In genomic region chr5:80408976-80409926, GRCh38 we compare ENCODE assay signal across 8 cellular contexts. TPM values are rescaled to one million over a fixed set of nuclear protein-coding genes. Genes with fewer than 3 reads are reported as not detected.
A peak's percentile ranks its signal among the peaks of the same experiment; 100 is the strongest.
DNase-seq lines count a peak whose midpoint lies in the region; ATAC-seq and TF ChIP-seq lines count a peak whose summit lies in the region.

No MANE protein-coding gene starts in this region.

- no peak overlapping the region for H4K8ac ChIP-seq in mesenchymal stem cell (ENCODE audit: low read length)

- intact Hi-C loops in cardiac septum (cut with DNase I): loop anchor here (5.0 to 10.0 kb wide), 3 partner anchors 152 to 317 kb away; partner anchors contain the start of gene SERINC5

- peak overlapping the region; percentile 75 for H4K91ac ChIP-seq in mesenchymal stem cell (ENCODE audit: low read length)

- H3K18ac ChIP-seq in mesenchymal stem cell (ENCODE audit: low read depth in 1 of 2, low read length in 2 of 2): no peak overlapping the region

- DNase-seq in right atrium auricular region (ENCODE audit: low spot score) (no peak), cardiac septum (ENCODE audit: low spot score) (no peak), astrocyte of the spinal cord (ENCODE audit: low read depth, low spot score) (peak; percentile 34), mesenchymal stem cell (peak; percentile 43), mesenteric fat pad (ENCODE audit: low spot score) (no peak), NCI-H1092 treated with DMSO at 0.1 percent for 48 hours (lab: John Stamatoyannopoulos, UW) (no peak), NCI-H2196 treated with DMSO at 0.1 percent for 48 hours (lab: John Stamatoyannopoulos, UW; ENCODE audit: unreplicated experiment) (no peak)

- H3K79me1 ChIP-seq in mesenchymal stem cell (replicated peaks; ENCODE audit: low read length, poor library complexity, severe bottlenecking): peaks cover 5% of the 10 kb centered on the region

- no peak for ATAC-seq in GM18907 (IDR thresholded peaks at IDR 0.05; ENCODE audit: unreplicated experiment)

- in situ Hi-C loops in astrocyte of the spinal cord (cut with HindIII; ENCODE audit: low sequenced_read_pairs): no loop called here

- no peak overlapping the region for H3K23ac ChIP-seq in mesenchymal stem cell (ENCODE audit: low read length in 2 of 2)

- H2BK120ac ChIP-seq in mesenchymal stem cell (ENCODE audit: low read depth, low read length): no peak overlapping the region

- no peak overlapping the region for H2AK5ac ChIP-seq in mesenchymal stem cell (ENCODE audit: low read length, severe bottlenecking)

- peak overlapping the region; percentile 84 for H3K4me2 ChIP-seq in mesenchymal stem cell (ENCODE audit: low read length, poor library complexity, severe bottlenecking)

- H3K9me3 ChIP-seq in right atrium auricular region: no peaks in the 10 kb centered on the region
- H3K9me3 ChIP-seq in mesenchymal stem cell (ENCODE audit: control insufficient read depth, low read length): no peaks in the 10 kb centered on the region

- no peaks in the 10 kb centered on the region for H3K27me3 ChIP-seq in right atrium auricular region
- no peaks in the 10 kb centered on the region for H3K27me3 ChIP-seq in mesenchymal stem cell (ENCODE audit: control insufficient read depth in 1 of 2, insufficient read depth in 1 of 2, low read length in 2 of 2)

- H3K4me1 ChIP-seq in right atrium auricular region (peaks cover 0 to 35% of the 10 kb centered on the region in 2 donors), mesenchymal stem cell (ENCODE audit: control insufficient read depth, insufficient read depth, low read depth, low read length) (peaks cover 1% of the 10 kb centered on the region)

- peak overlapping the region; percentile 97 for H3K9ac ChIP-seq in mesenchymal stem cell (ENCODE audit: low read length)

- no peak overlapping the region for H2BK5ac ChIP-seq in mesenchymal stem cell (ENCODE audit: low read depth, low read length, poor library complexity, severe bottlenecking)

- no peak overlapping the region for H3K14ac ChIP-seq in mesenchymal stem cell (ENCODE audit: low read length in 2 of 2)

- no peaks in the 10 kb centered on the region for H3K36me3 ChIP-seq in right atrium auricular region
- peaks cover 0 to 4% of the 10 kb centered on the region in 2 experiments for H3K36me3 ChIP-seq in mesenchymal stem cell (ENCODE audit: control insufficient read depth in 1 of 2, insufficient read depth in 2 of 2, low read depth in 1 of 2, low read length in 2 of 2)

- H2BK15ac ChIP-seq in mesenchymal stem cell (ENCODE audit: low read depth, poor library complexity, severe bottlenecking): no peak overlapping the region

- H2BK12ac ChIP-seq in mesenchymal stem cell (ENCODE audit: low read length in 2 of 2): no peak overlapping the region

- no peak for TF ChIP-seq CTCF in right atrium auricular region (IDR thresholded peaks at IDR 0.05)
- TF ChIP-seq CTCF in astrocyte of the spinal cord (IDR thresholded peaks at IDR 0.05; ENCODE audit: low read depth, low read length): no peak

- H2AFZ ChIP-seq in mesenchymal stem cell (ENCODE audit: low read depth, low read length): no peak overlapping the region

- H3K27ac ChIP-seq in right atrium auricular region: peak overlapping the region; percentile 97 to 99
- no peak overlapping the region for H3K27ac ChIP-seq in mesenchymal stem cell (ENCODE audit: low read length, poor library complexity, severe bottlenecking)

- WGBS in mesenchymal stem cell: 51% methylated on average over 6 of the region's 10 CpGs

- H3K4me3 ChIP-seq in right atrium auricular region: peak overlapping the region; percentile 82 to 84
- peak overlapping the region; percentile 89 for H3K4me3 ChIP-seq in astrocyte of the spinal cord (ENCODE audit: low read depth, low read length)
- peak overlapping the region in 1 of 2 experiments; percentile 95 for H3K4me3 ChIP-seq in mesenchymal stem cell (ENCODE audit: insufficient read depth in 1 of 2, low read depth in 1 of 2, low read length in 2 of 2)

- peak overlapping the region in 1 of 2 experiments; percentile 2 for H3K4ac ChIP-seq in mesenchymal stem cell (ENCODE audit: low read depth in 1 of 2, low read length in 2 of 2)

RNA-seq across cellular contexts. Expression of gene ZFYVE16, which starts 1.4 kb away (rescaled TPM):
- 10 to 100 TPM; 27.8 to 34.5 TPM for total RNA-seq in right atrium auricular region
- 50.3 TPM for total RNA-seq in cardiac septum
- 18.6 TPM for polyA plus RNA-seq in mesenchymal stem cell (2013, experiment 1 of 2)
- polyA plus RNA-seq in mesenchymal stem cell (2013, experiment 2 of 2): 15.6 TPM
- 37.6 TPM for total RNA-seq in mesenteric fat pad

Comparison
In these comparisons a context has a peak if more than half of its experiments do, and no peak if none do; other contexts are left out.
1. DNase-seq: peak in astrocyte of the spinal cord (single experiment) and mesenchymal stem cell (single experiment); none in right atrium auricular region (single experiment), cardiac septum (single experiment), mesenteric fat pad (single experiment), NCI-H1092 treated with DMSO at 0.1 percent for 48 hours (single experiment) and NCI-H2196 treated with DMSO at 0.1 percent for 48 hours (single experiment).